Comparison of ENCODE assay signal across 8 cellular contexts in the genomic region with DNA sequence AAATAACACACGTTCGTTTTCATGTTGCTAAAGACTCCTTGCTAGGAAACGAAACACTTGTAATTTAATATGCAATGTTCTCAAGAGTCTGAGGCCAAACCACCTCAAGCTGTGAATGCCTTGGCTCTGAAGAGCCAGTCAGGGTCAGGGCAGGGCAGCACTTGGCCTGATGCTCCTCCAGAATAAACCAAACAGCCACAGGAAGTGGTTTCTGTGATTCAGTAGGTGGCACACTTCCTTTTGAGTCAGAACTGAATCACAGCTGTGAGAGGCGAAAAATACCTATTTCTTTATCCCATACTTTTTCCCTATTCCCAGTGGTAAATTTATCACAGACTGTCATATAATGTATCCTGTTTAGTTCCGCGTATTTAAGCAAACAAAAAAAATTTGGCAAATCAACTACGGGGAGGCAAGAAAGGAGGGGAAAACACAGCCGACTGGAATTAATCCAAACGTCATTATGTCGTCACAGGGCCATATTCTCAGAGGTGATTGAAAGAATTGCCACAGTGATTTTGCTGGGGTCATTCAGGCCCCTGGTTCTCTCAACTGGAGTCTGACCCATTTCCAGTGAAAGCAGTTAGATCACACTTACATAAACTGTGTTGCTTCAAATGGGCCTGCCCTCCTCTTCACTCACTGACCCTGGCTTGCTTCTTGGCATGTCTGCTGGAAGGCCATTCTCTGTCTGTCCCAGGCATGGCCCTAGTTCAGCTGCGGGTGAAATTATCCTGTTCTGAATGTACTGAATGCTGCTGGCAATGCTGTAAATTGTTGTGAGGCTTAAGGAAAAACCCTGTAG.
DNase-seq lines count a peak whose midpoint lies in the region; ATAC-seq and TF ChIP-seq lines count a peak whose summit lies in the region.

No MANE protein-coding gene starts in this region.

- peak overlapping the region; percentile 98 for H2BK5ac ChIP-seq in IMR-90 (ENCODE audit: low read depth, low read length, poor library complexity, severe bottlenecking)

- ATAC-seq in GM21526 (IDR thresholded peaks at IDR 0.05; ENCODE audit: low FRiP score, unreplicated experiment), result peak; percentile 89
- ATAC-seq in IMR-90 (ENCODE audit: low read depth), result peak; percentile 91

- no peak for TF ChIP-seq CTCF in IMR-90 (conservative IDR thresholded peaks at IDR 0.05; ENCODE audit: low read depth, low read length)
- no peak for TF ChIP-seq CTCF in astrocyte of the cerebellum (IDR thresholded peaks at IDR 0.05; ENCODE audit: low read depth, low read length, missing control alignments)
- peak in 3 of 11 experiments; percentile 9 to 23 (median 21) for TF ChIP-seq CTCF in spleen (IDR thresholded peaks at IDR 0.05 in 8 of 11, conservative IDR thresholded peaks at IDR 0.05 in 3 of 11)

- CTCF ChIA-PET in IMR-90 (lab: Yijun Ruan, JAX), result no interaction called here

- peak overlapping the region; percentile 52 for H3K9ac ChIP-seq in IMR-90 (ENCODE audit: low read depth, low read length)

- H2AK9ac ChIP-seq in IMR-90 (replicated peaks; ENCODE audit: low read depth, low read length, poor library complexity), result peak overlapping the region; percentile 81

- peak overlapping the region; percentile 79 for H3K4me3 Mint-ChIP-seq in T-helper 2 cell treated with Interferon-gamma antibody and Interleukin-4, amounts not matched to agents 5 μg/mL and 100 μg/mL, for 36 hours

- TF ChIP-seq RAD21 in IMR-90 (IDR thresholded peaks at IDR 0.05; ENCODE audit: low read length), result 0 out of 2 replicates have a peak, but pooled peaks have one; percentile 20

- peaks cover 23% of the 10 kb centered on the region for H3K9me1 ChIP-seq in IMR-90 (ENCODE audit: insufficient read depth, low read length)

- TF ChIP-seq POLR2A in IMR-90 (IDR thresholded peaks at IDR 0.05; ENCODE audit: low read depth, low read length) (no peak; the same call in 1 of the 2 replicates), spleen (IDR thresholded peaks at IDR 0.05) (no peak)

- H3K18ac ChIP-seq in IMR-90 (ENCODE audit: low read depth, low read length), result peak overlapping the region; percentile 98

- peak overlapping the region; percentile 84 for H3K27ac Mint-ChIP-seq in T-helper 2 cell treated with Interferon-gamma antibody and Interleukin-4, amounts not matched to agents 5 μg/mL and 100 μg/mL, for 36 hours

- no peaks in the 10 kb centered on the region for H3K9me3 Mint-ChIP-seq in T-helper 2 cell treated with Interferon-gamma antibody and Interleukin-4, amounts not matched to agents 5 μg/mL and 100 μg/mL, for 36 hours

- H2AFZ ChIP-seq in IMR-90 (replicated peaks; ENCODE audit: low read length, poor library complexity), result peak overlapping the region; percentile 58

- 0% methylated on average over 4 of the region's 11 CpGs; no CpG with 5 or more reads in 1 of the 2 experiments for WGBS in IMR-90 (ENCODE audit: extremely low coverage in 2 of 2, insufficient read length in 1 of 2), 2 experiments
- WGBS in spleen, 5 donors, result 5 to 12% (median 9%) methylated on average over 11 of the region's 11 CpGs

- no TSS peak for BruUV-seq in IMR-90 (replicated peaks; lab: Mats Ljungman, UMichigan)

- peak overlapping the region; percentile 97 for H2BK20ac ChIP-seq in IMR-90 (ENCODE audit: low read depth, low read length)

- intact Hi-C loops in IMR-90 (cut with micrococcal nuclease), result loop anchor here (1.0 kb wide), 1 partner anchor 68 kb away; no protein-coding TSS in a partner anchor
- intact Hi-C loops in spleen (cut with DNase I; ENCODE audit: low total_unique reads), result no loop called here

- peak overlapping the region; percentile 95 for H4K91ac ChIP-seq in IMR-90 (ENCODE audit: insufficient read depth, low read depth, low read length)

- peak overlapping the region; percentile 85 to 94 for H4K8ac ChIP-seq in IMR-90 (ENCODE audit: low read depth in 2 of 2, low read length in 2 of 2)

- peak overlapping the region; percentile 63 for H3K4me2 ChIP-seq in IMR-90 (ENCODE audit: low read depth, low read length)

- peaks cover 2% of the 10 kb centered on the region for H3K36me3 Mint-ChIP-seq in T-helper 2 cell treated with Interferon-gamma antibody and Interleukin-4, amounts not matched to agents 5 μg/mL and 100 μg/mL, for 36 hours (ENCODE audit: low read depth)

- H3K27ac ChIP-seq in IMR-90 (ENCODE audit: insufficient read depth, low read length) (peak overlapping the region; percentile 94), spleen (peak overlapping the region; percentile 73 to 89 (median 81))

- H3K56ac ChIP-seq in IMR-90 (ENCODE audit: extremely low read depth, insufficient read depth, low read length), result peak overlapping the region; percentile 78

- no peak overlapping the region for H3K4me3 ChIP-seq in IMR-90 (ENCODE audit: insufficient read depth, low read depth, low read length)
- H3K4me3 ChIP-seq in astrocyte of the cerebellum (ENCODE audit: low read depth, low read length), result no peak overlapping the region
- peak overlapping the region in 1 of 8 donors; percentile 57 for H3K4me3 ChIP-seq in spleen

- H2BK120ac ChIP-seq in IMR-90 (ENCODE audit: low read depth, low read length), result peak overlapping the region; percentile 98

- H4K20me1 ChIP-seq in IMR-90 (ENCODE audit: insufficient read depth, low read length), result no peaks in the 10 kb centered on the region

- peak overlapping the region; percentile 90 for H4K5ac ChIP-seq in IMR-90 (ENCODE audit: low read depth, low read length)

- H3K4me1 ChIP-seq in IMR-90 (ENCODE audit: control insufficient read depth, insufficient read depth, low read length) (peaks cover 18% of the 10 kb centered on the region), spleen (peaks cover 30 to 65% (median 43%) of the 10 kb centered on the region in 6 donors)

- peak overlapping the region; percentile 100 for H2BK15ac ChIP-seq in IMR-90 (ENCODE audit: low read depth, low read length)

- peak overlapping the region; percentile 92 for H2AK5ac ChIP-seq in IMR-90 (ENCODE audit: low read depth, low read length)

- peak overlapping the region; percentile 98 for H3K4ac ChIP-seq in IMR-90 (ENCODE audit: low read depth, low read length)

- no peaks in the 10 kb centered on the region for H3K27me3 ChIP-seq in IMR-90 (ENCODE audit: control insufficient read depth, insufficient read depth, low read length)
- H3K27me3 ChIP-seq in spleen (replicated peaks in 1 of 7), result no peaks in the 10 kb centered on the region

- H3K14ac ChIP-seq in IMR-90 (replicated peaks; ENCODE audit: low read depth, low read length), result peak overlapping the region; percentile 94

- H3K23ac ChIP-seq in IMR-90 (ENCODE audit: low read depth, low read length), result peak overlapping the region; percentile 96

- peaks cover 8 to 11% of the 10 kb centered on the region in 2 experiments; a peak in 3 of 4 replicates for H3K79me1 ChIP-seq in IMR-90 (ENCODE audit: low read depth in 1 of 2, low read length in 2 of 2)

- POLR2A ChIA-PET in IMR-90 (lab: Charles Lee; ENCODE audit: unreplicated experiment), result interaction anchor here (0.5 to 0.6 kb wide), 3 partner anchors 59 to 162 kb away, joined by 3 to 4 read pairs (median 3); no protein-coding TSS in a partner anchor

- in situ Hi-C loops in IMR-90 (cut with MboI; ENCODE audit: low sequenced_read_pairs), result no loop called here
- in situ Hi-C loops in astrocyte of the cerebellum (cut with HindIII; ENCODE audit: low sequenced_read_pairs), result no loop called here

- H3K4me1 Mint-ChIP-seq in T-helper 2 cell treated with Interferon-gamma antibody and Interleukin-4, amounts not matched to agents 5 μg/mL and 100 μg/mL, for 36 hours (ENCODE audit: low read depth), result peaks cover 44% of the 10 kb centered on the region

- no peaks in the 10 kb centered on the region for H3K27me3 Mint-ChIP-seq in T-helper 2 cell treated with Interferon-gamma antibody and Interleukin-4, amounts not matched to agents 5 μg/mL and 100 μg/mL, for 36 hours (ENCODE audit: low read depth)

- DNase-seq in DMS79 treated with DMSO at 0.1 percent for 48 hours (lab: John Stamatoyannopoulos, UW) (peak; percentile 59), IMR-90 (peak; percentile 99), astrocyte of the cerebellum (ENCODE audit: low read depth) (peak; percentile 99), iPS-NIHi7 (ENCODE audit: extremely low spot score) (peak; percentile 51), spleen (peak; percentile 84), ecto neural progenitor cell (ENCODE audit: low spot score) (no peak)
- peak; percentile 74 for DNase-seq in T-helper 2 cell treated with Interferon-gamma antibody and Interleukin-4, amounts not matched to agents 5 μg/mL and 100 μg/mL, for 36 hours (ENCODE audit: low spot score)

- H3K9me3 ChIP-seq in IMR-90 (ENCODE audit: control insufficient read depth, insufficient read depth, low read length) (no peaks in the 10 kb centered on the region), spleen (no peaks in the 10 kb centered on the region)

- dilution Hi-C loops in IMR-90 (cut with HindIII; ENCODE audit: low sequenced_read_pairs, unreplicated experiment), result no loop called here

- H3K36me3 ChIP-seq in IMR-90 (ENCODE audit: control insufficient read depth, insufficient read depth, low read length) (no peaks in the 10 kb centered on the region), spleen (no peaks in the 10 kb centered on the region)

TF ChIP-seq in IMR-90, 13 proteins besides CTCF, POLR2A, EP300 and RAD21 (continues in another document):
- TF ChIP-seq MXI1 (IDR thresholded peaks at IDR 0.05; ENCODE audit: borderline replicate concordance, low read depth, low read length) (no peak), CEBPB (IDR thresholded peaks at IDR 0.05; ENCODE audit: low read depth, low read length) (peak; percentile 78), MAFK (IDR thresholded peaks at IDR 0.05; ENCODE audit: low read depth, low read length) (no peak; the same call in 1 of the 2 replicates), USF2 (IDR thresholded peaks at IDR 0.05; ENCODE audit: low read depth, low read length) (no peak), FOS (IDR thresholded peaks at IDR 0.05; ENCODE audit: low read depth, low read length) (peak; percentile 96), ELK1 (IDR thresholded peaks at IDR 0.05; ENCODE audit: borderline replicate concordance, low read depth, low read length) (no peak)
